ENCODE assay signal across 8 cellular contexts in genomic region chr19:39996811-39997594, GRCh38. TPM values are rescaled to one million over a fixed set of nuclear protein-coding genes. Genes with fewer than 3 reads are reported as not detected.
DNase-seq lines count a peak whose midpoint lies in the region; ATAC-seq and TF ChIP-seq lines count a peak whose summit lies in the region.

Gene ZNF546, plus strand, starts transcription at chr19:39997060. Its CDS starts 1,267 bp downstream, at chr19:39998327.

- TF ChIP-seq CTCF in SK-N-SH (IDR thresholded peaks at IDR 0.05) = no peak

- DNase-seq in GM04504 (ENCODE audit: low read depth) (peak; percentile 66), NCI-H1092 treated with DMSO at 0.1 percent for 48 hours (lab: John Stamatoyannopoulos, UW) (peak; percentile 65), SK-N-SH (peak; percentile 91), glomerular visceral epithelial cell (ENCODE audit: extremely low spot score) (peak; percentile 91), occipital lobe (lab: John Stamatoyannopoulos, UW) (peak; percentile 86)
- DNase-seq in activated naive CD4-positive, alpha-beta T cell treated with anti-CD3 and anti-CD28 coated beads, Interleukin-2, amount 50 U/mL, for 72 hours (ENCODE audit: low spot score in 2 of 2) = peak; percentile 88 to 89

- 6% methylated on average over 35 of the region's 50 CpGs for WGBS in SK-N-SH (ENCODE audit: low lambda C conversion rate)

- CTCF ChIA-PET in SK-N-SH (lab: Yijun Ruan, JAX) = interaction anchor here (1.1 to 1.4 kb wide), 2 partner anchors 26 to 204 kb away, joined by 3 read pairs; partner anchors contain the start of gene PSMC4

- H3K9me3 ChIP-seq in SK-N-SH = no peaks in the 10 kb centered on the region

- H4K20me1 ChIP-seq in SK-N-SH (ENCODE audit: insufficient read depth) = no peaks in the 10 kb centered on the region

- H2AFZ ChIP-seq in SK-N-SH (ENCODE audit: low read depth) = peak within 1 kb of the TSS; percentile 89

- peaks cover 7 to 17% of the 10 kb centered on the region in 2 donors for H3K9me3 Mint-ChIP-seq in activated naive CD4-positive, alpha-beta T cell treated with anti-CD3 and anti-CD28 coated beads, Interleukin-2, amount 50 U/mL, for 72 hours

- peak within 1 kb of the TSS; percentile 97 to 98 for H3K27ac Mint-ChIP-seq in activated naive CD4-positive, alpha-beta T cell treated with anti-CD3 and anti-CD28 coated beads, Interleukin-2, amount 50 U/mL, for 72 hours

- H3K9me2 ChIP-seq in SK-N-SH = no peaks in the 10 kb centered on the region

- peaks cover 11% of the 10 kb centered on the region for H3F3A ChIP-seq in SK-N-SH (replicated peaks; ENCODE audit: insufficient read depth)

- H3K36me3 ChIP-seq in SK-N-SH (replicated peaks in 1 of 2; ENCODE audit: control insufficient read depth in 1 of 2, insufficient read depth in 2 of 2, low read length in 1 of 2) = peaks cover 3 to 5% of the 10 kb centered on the region in 2 experiments

- peaks cover 33 to 49% of the 10 kb centered on the region in 2 donors for H3K36me3 Mint-ChIP-seq in activated naive CD4-positive, alpha-beta T cell treated with anti-CD3 and anti-CD28 coated beads, Interleukin-2, amount 50 U/mL, for 72 hours

- peak within 1 kb of the TSS; percentile 71 to 85 for H3K27ac ChIP-seq in SK-N-SH (ENCODE audit: low read depth in 2 of 2, low read length in 1 of 2)
- H3K27ac ChIP-seq in temporal lobe (ENCODE audit: low read depth, low read length) = peak within 1 kb of the TSS; percentile 66

- H3K9ac ChIP-seq in SK-N-SH = peak within 1 kb of the TSS; percentile 70

- peak within 1 kb of the TSS; percentile 77 to 84 for H3K4me3 ChIP-seq in SK-N-SH (ENCODE audit: low read depth in 2 of 2, low read length in 1 of 2)

- POLR2A ChIA-PET in SK-N-SH (lab: Yijun Ruan, JAX) = no interaction called here

- H3K79me2 ChIP-seq in SK-N-SH (ENCODE audit: insufficient read depth) = peaks cover 30% of the 10 kb centered on the region

- TF ChIP-seq RAD21 in SK-N-SH (IDR thresholded peaks at IDR 0.05; ENCODE audit: low read length) = no peak

- no peaks in the 10 kb centered on the region for H3K27me3 ChIP-seq in SK-N-SH (ENCODE audit: insufficient read depth)

- ATAC-seq in HG02623 (IDR thresholded peaks at IDR 0.05; ENCODE audit: unreplicated experiment) = peak; percentile 86
- peak; percentile 78 to 94 for ATAC-seq in activated naive CD4-positive, alpha-beta T cell treated with anti-CD3 and anti-CD28 coated beads, Interleukin-2, amount 50 U/mL, for 72 hours

- H3K4me2 ChIP-seq in SK-N-SH = peak within 1 kb of the TSS; percentile 93

- peaks cover 0 to 10% of the 10 kb centered on the region in 2 experiments; a peak in 2 of 4 replicates for H3K4me1 ChIP-seq in SK-N-SH (ENCODE audit: control insufficient read depth in 1 of 2, insufficient read depth in 2 of 2, low read depth in 1 of 2, low read length in 1 of 2)

- TF ChIP-seq EP300 in SK-N-SH (IDR thresholded peaks at IDR 0.05; ENCODE audit: borderline replicate concordance in 1 of 2, low read depth in 1 of 2, low read length in 1 of 2) = no peak

TF ChIP-seq in SK-N-SH, 30 proteins besides CTCF, POLR2A, EP300 and RAD21 (continues in another document):
- no peak for TF ChIP-seq USF2 (IDR thresholded peaks at IDR 0.05; ENCODE audit: borderline replicate concordance, low read depth, low read length)
- TF ChIP-seq MEF2A (IDR thresholded peaks at IDR 0.05; ENCODE audit: borderline replicate concordance, low read depth) = no peak
- TF ChIP-seq MAX (IDR thresholded peaks at IDR 0.05; ENCODE audit: low read depth) = no peak
- no peak for TF ChIP-seq SMC3 (IDR thresholded peaks at IDR 0.05; ENCODE audit: low read depth, low read length)
- no peak for TF ChIP-seq RFX5 (IDR thresholded peaks at IDR 0.05; ENCODE audit: low read length)
- peak; percentile 47; the same call in 1 of the 2 replicates for TF ChIP-seq YY1 (IDR thresholded peaks at IDR 0.05; ENCODE audit: low read depth)
- peak; percentile 89 for TF ChIP-seq NRF1 (IDR thresholded peaks at IDR 0.05; ENCODE audit: low read depth, low read length)
- no peak for TF ChIP-seq PBX3 (IDR thresholded peaks at IDR 0.05)
- no peak for TF ChIP-seq CHD2 (IDR thresholded peaks at IDR 0.05; ENCODE audit: low read length, partially characterized antibody)
- TF ChIP-seq NFIC (IDR thresholded peaks at IDR 0.05; ENCODE audit: borderline replicate concordance) = no peak
- TF ChIP-seq FOXM1 (IDR thresholded peaks at IDR 0.05; ENCODE audit: low read depth) = no peak
- no peak for TF ChIP-seq GATA2 (CRISPR knock-in tag; IDR thresholded peaks at IDR 0.05)
- peak; percentile 97 for TF ChIP-seq POLR2AphosphoS5 (IDR thresholded peaks at IDR 0.05; ENCODE audit: low read depth, low read length)
- no peak for TF ChIP-seq RCOR1 (IDR thresholded peaks at IDR 0.05; ENCODE audit: low read length)
- no peak for TF ChIP-seq EZH2phosphoT487 (IDR thresholded peaks at IDR 0.05; ENCODE audit: borderline replicate concordance, low read depth)
- peak; percentile 72 for TF ChIP-seq GABPA (IDR thresholded peaks at IDR 0.05; ENCODE audit: low read depth)
- TF ChIP-seq ZBTB33 (IDR thresholded peaks at IDR 0.05; ENCODE audit: borderline replicate concordance, low read depth) = no peak
- peak; percentile 9; the same call in 1 of the 2 replicates for TF ChIP-seq FOSL2 (IDR thresholded peaks at IDR 0.05; ENCODE audit: borderline replicate concordance, low read depth)
- TF ChIP-seq REST (IDR thresholded peaks at IDR 0.05; ENCODE audit: low read depth, low read length) = no peak
- no peak for TF ChIP-seq JUND (IDR thresholded peaks at IDR 0.05)
- peak; percentile 69; the same call in 1 of the 2 replicates for TF ChIP-seq TAF1 (IDR thresholded peaks at IDR 0.05; ENCODE audit: borderline replicate concordance, low read depth, low read length)

RNA-seq across cellular contexts. Expression of gene ZNF546, which starts in this region (rescaled TPM):
- 0.87 and 1.2 TPM in 2 replicates for polyA plus RNA-seq in SK-N-SH (2012; rRNA removed)
- 0.82 and 1.0 TPM in 2 replicates for polyA plus RNA-seq in SK-N-SH (2012; cell fraction: cytosol; rRNA removed)
- 1.2 and 1.8 TPM in 2 replicates for polyA plus RNA-seq in SK-N-SH (2012; cell fraction: nucleus; rRNA removed)
- 1 to 10 TPM; 3.1 to 4.7 TPM for total RNA-seq in activated naive CD4-positive, alpha-beta T cell treated with anti-CD3 and anti-CD28 coated beads, Interleukin-2, amount 50 U/mL, for 72 hours
- total RNA-seq in occipital lobe (27.5 TPM), temporal lobe (14.0 TPM)

Comparison
In these comparisons a context has a peak if more than half of its experiments do, and no peak if none do; other contexts are left out.
1. Peak in every context shown above with its lines: DNase-seq, ATAC-seq, H3K4me3 ChIP-seq and H3K27ac ChIP-seq.